ENCODE assay signal across 2 cellular contexts in genomic region chr17:68684860-68685493, GRCh38.
A peak's percentile ranks its signal among the peaks of the same experiment; 100 is the strongest.
TF ChIP-seq lines count a peak whose summit lies in the region.

No MANE protein-coding gene starts in this region.

TF ChIP-seq in liver, 16 proteins besides CTCF, POLR2A, EP300 and RAD21:
- TF ChIP-seq JUND (IDR thresholded peaks at IDR 0.05) (no peak), GABPA (IDR thresholded peaks at IDR 0.05 in 1 of 2, conservative IDR thresholded peaks at IDR 0.05 in 1 of 2) (no peak), MAX (IDR thresholded peaks at IDR 0.05) (peak; percentile 29), HNF4A (conservative IDR thresholded peaks at IDR 0.05) (peak in 1 of 2 donors; percentile 22), FOXA2 (IDR thresholded peaks at IDR 0.05) (no peak)
TF ChIP-seq in liver: peak in this region for 2.

TF ChIP-seq in HepG2, 621 proteins besides CTCF, POLR2A, EP300 and RAD21:
- TF ChIP-seq ZNF331 (CRISPR knock-in tag; IDR thresholded peaks at IDR 0.05), result no peak
TF ChIP-seq in HepG2: peak in this region for 0.
